ENCODE assay signal across 18 cellular contexts in the genomic region with DNA sequence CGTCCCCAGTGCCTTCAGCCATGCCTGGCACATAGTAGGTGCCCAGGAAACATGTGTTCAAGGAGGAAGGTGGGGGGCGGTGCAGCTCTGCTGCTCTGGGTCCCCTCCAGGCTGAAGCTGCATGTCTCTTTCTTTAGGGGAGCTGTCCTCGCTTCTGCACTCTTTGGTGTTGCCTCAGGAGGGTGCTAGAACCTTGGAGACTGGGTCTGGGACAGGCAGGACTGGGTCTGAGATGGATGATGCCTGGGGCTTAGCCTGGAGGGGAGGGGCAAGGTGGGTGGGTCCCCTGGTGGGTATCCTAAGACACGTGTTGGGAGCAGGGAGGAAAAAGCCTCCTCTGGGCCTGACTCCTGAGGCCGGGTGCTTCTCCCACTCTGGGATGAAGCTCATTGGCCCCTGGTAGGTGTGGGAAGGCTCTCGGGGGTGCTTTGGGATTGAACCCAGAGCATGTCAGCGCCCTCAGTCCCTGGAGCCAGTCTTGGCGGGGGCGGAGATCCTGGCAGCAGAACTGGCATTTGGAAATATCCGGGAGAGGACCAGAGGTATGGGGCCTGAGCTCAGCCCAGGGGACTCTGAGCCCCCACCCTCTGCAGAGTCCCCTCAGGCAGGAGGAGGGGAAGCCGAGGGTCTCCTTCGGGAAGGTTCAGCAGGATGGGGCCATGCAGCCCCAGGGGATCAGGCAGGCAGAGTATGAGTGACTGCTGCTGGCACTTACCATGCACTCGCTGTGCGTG. TPM values are rescaled to one million over a fixed set of nuclear protein-coding genes. Genes with fewer than 3 reads are reported as not detected.
DNase-seq lines count a peak whose midpoint lies in the region; ATAC-seq and TF ChIP-seq lines count a peak whose summit lies in the region.
"Had no signal": no experiment of that assay in that cellular context is flagged by ENCODE, and none has a peak within 500 bp of the region (broad histone marks: within the 10 kb centered on the region; RNA-seq: fewer than 3 reads in every experiment).

No MANE protein-coding gene starts in this region.

- POLR2A ChIA-PET in activated CD4-positive, alpha-beta T cell treated with anti-CD3 and anti-CD28 coated beads for 36 hours (lab: Charles Lee) = no interaction called here

- CTCF ChIA-PET in activated CD4-positive, alpha-beta T cell treated with anti-CD3 and anti-CD28 coated beads for 36 hours (lab: Charles Lee) = interaction anchor here (0.7 kb wide), 1 partner anchor 32 kb away, joined by 3 read pairs; no protein-coding TSS in a partner anchor

- no peaks in the 10 kb centered on the region for H3K9me3 Mint-ChIP-seq in activated CD4-positive, alpha-beta T cell treated with anti-CD3 and anti-CD28 coated beads for 36 hours (ENCODE audit: low read depth)
- no peaks in the 10 kb centered on the region for H3K9me3 Mint-ChIP-seq in stimulated activated naive CD8-positive, alpha-beta T cell treated with anti-CD3 and anti-CD28 coated beads, Interleukin-15, amount 100 ng/mL, for 72 hours
- H3K9me3 Mint-ChIP-seq: activated T-cell treated with anti-CD3 and anti-CD28 coated beads, Interleukin-2, amount 50 U/mL, for 4 hours had no signal

- H3K27me3 ChIP-seq in left ventricle myocardium inferior (ENCODE audit: low read depth) = peaks cover 43% of the 10 kb centered on the region
- H3K27me3 ChIP-seq: ascending aorta had no signal

- H3K27ac ChIP-seq in left ventricle myocardium inferior (replicated peaks) = no peak overlapping the region
- H3K27ac ChIP-seq: ascending aorta had no signal

- H3K27ac Mint-ChIP-seq in activated CD4-positive, alpha-beta T cell treated with anti-CD3 and anti-CD28 coated beads for 36 hours = no peak overlapping the region
- no peak overlapping the region for H3K27ac Mint-ChIP-seq in stimulated activated naive CD8-positive, alpha-beta T cell treated with anti-CD3 and anti-CD28 coated beads, Interleukin-15, amount 100 ng/mL, for 72 hours

- H3K9me3 ChIP-seq in left ventricle myocardium inferior (replicated peaks) = no peaks in the 10 kb centered on the region
- H3K9me3 ChIP-seq: ascending aorta had no signal

- TF ChIP-seq CTCF in epithelial cell of esophagus (IDR thresholded peaks at IDR 0.05; ENCODE audit: insufficient read depth, low read depth, low read length, missing control alignments) (peak; percentile 7), left ventricle myocardium inferior (IDR thresholded peaks at IDR 0.05; ENCODE audit: borderline replicate concordance) (no peak)

- H3K36me3 Mint-ChIP-seq in activated CD4-positive, alpha-beta T cell treated with anti-CD3 and anti-CD28 coated beads for 36 hours (ENCODE audit: low read depth) = no peaks in the 10 kb centered on the region

- peaks cover 16% of the 10 kb centered on the region for H3K4me1 Mint-ChIP-seq in activated CD4-positive, alpha-beta T cell treated with anti-CD3 and anti-CD28 coated beads for 36 hours
- peaks cover 21% of the 10 kb centered on the region for H3K4me1 Mint-ChIP-seq in stimulated activated naive CD8-positive, alpha-beta T cell treated with anti-CD3 and anti-CD28 coated beads, Interleukin-15, amount 100 ng/mL, for 72 hours

- no peaks in the 10 kb centered on the region for H3K36me3 ChIP-seq in left ventricle myocardium inferior
- H3K36me3 ChIP-seq: ascending aorta had no signal

- peak; percentile 21 for DNase-seq in activated CD4-positive, alpha-beta T cell treated with anti-CD3 and anti-CD28 coated beads for 36 hours
- no peak for DNase-seq in activated CD4-positive, alpha-beta T cell treated with anti-CD3 and anti-CD28 coated beads for 4 hours
- peak; percentile 21 for DNase-seq in NCI-H69 (lab: John Stamatoyannopoulos, UW)
- no peak for DNase-seq in epithelial cell of esophagus (ENCODE audit: low read depth)
- DNase-seq in stimulated activated naive CD8-positive, alpha-beta T cell treated with anti-CD3 and anti-CD28 coated beads, Interleukin-15, amount 100 ng/mL, for 72 hours = no peak
- DNase-seq in left colon = no peak
- no peak for DNase-seq in left ventricle myocardium inferior
- DNase-seq: activated T-cell treated with anti-CD3 and anti-CD28 coated beads, Interleukin-2, amount 50 U/mL, for 4 hours; effector CD8-positive, alpha-beta T cell; kidney glomerular epithelial cell; NCI-H1436 treated with DMSO at 0.1 percent for 48 hours; NCI-H748 treated with DMSO at 0.1 percent for 48 hours; stimulated activated CD4-positive, alpha-beta T cell treated with anti-CD3 and anti-CD28 coated beads, Interleukin-2, amount 100 ng/mL, for 24 hours had no signal

- H3K4me1 ChIP-seq in left ventricle myocardium inferior = no peaks in the 10 kb centered on the region
- H3K4me1 ChIP-seq: ascending aorta had no signal

- no peak for ATAC-seq in activated CD4-positive, alpha-beta T cell treated with anti-CD3 and anti-CD28 coated beads for 36 hours
- ATAC-seq in stimulated activated naive CD8-positive, alpha-beta T cell treated with anti-CD3 and anti-CD28 coated beads, Interleukin-15, amount 100 ng/mL, for 72 hours = peak; percentile 56
- ATAC-seq in GM21367 (IDR thresholded peaks at IDR 0.05; ENCODE audit: unreplicated experiment) (no peak), left colon (no peak)
- ATAC-seq: activated T-cell treated with anti-CD3 and anti-CD28 coated beads, Interleukin-2, amount 50 U/mL, for 4 hours had no signal

- H3K4me3 ChIP-seq in epithelial cell of esophagus (ENCODE audit: low read length) = no peak overlapping the region
- H3K4me3 ChIP-seq in left ventricle myocardium inferior = no peak overlapping the region
- H3K4me3 ChIP-seq: ascending aorta had no signal

- H3K27me3 Mint-ChIP-seq in activated CD4-positive, alpha-beta T cell treated with anti-CD3 and anti-CD28 coated beads for 36 hours = peaks cover 12% of the 10 kb centered on the region
- H3K27me3 Mint-ChIP-seq in stimulated activated naive CD8-positive, alpha-beta T cell treated with anti-CD3 and anti-CD28 coated beads, Interleukin-15, amount 100 ng/mL, for 72 hours = peaks cover 51% of the 10 kb centered on the region

- no peak overlapping the region for H3K4me3 Mint-ChIP-seq in activated CD4-positive, alpha-beta T cell treated with anti-CD3 and anti-CD28 coated beads for 36 hours
- H3K4me3 Mint-ChIP-seq in stimulated activated naive CD8-positive, alpha-beta T cell treated with anti-CD3 and anti-CD28 coated beads, Interleukin-15, amount 100 ng/mL, for 72 hours = no peak overlapping the region
- H3K4me3 Mint-ChIP-seq: activated T-cell treated with anti-CD3 and anti-CD28 coated beads, Interleukin-2, amount 50 U/mL, for 4 hours had no signal

- intact Hi-C loops in activated CD4-positive, alpha-beta T cell treated with anti-CD3 and anti-CD28 coated beads for 36 hours (cut with DNase I, micrococcal nuclease) = no loop called here
- intact Hi-C loops in left colon (cut with DNase I, micrococcal nuclease) = no loop called here
- intact Hi-C loops in left ventricle myocardium inferior (cut with micrococcal nuclease) = no loop called here

RNA-seq across cellular contexts. Expression of a gene that starts 6.7 kb away (rescaled TPM):
- total RNA-seq in activated CD4-positive, alpha-beta T cell treated with anti-CD3 and anti-CD28 coated beads for 36 hours = 100 to 1,000 TPM; 376 to 463 TPM
- total RNA-seq in left colon (100 to 1,000 TPM; 323 to 390 TPM), left ventricle myocardium inferior (313 TPM)

RNA-seq across cellular contexts. Expression of a gene that starts 29.8 kb away (rescaled TPM):
- total RNA-seq in activated CD4-positive, alpha-beta T cell treated with anti-CD3 and anti-CD28 coated beads for 36 hours = 100 to 1,000 TPM; 253 to 287 TPM
- total RNA-seq in left colon (100 to 1,000 TPM; 292 to 377 TPM), left ventricle myocardium inferior (640 TPM)

RNA-seq across cellular contexts. Expression of a gene that starts 52.8 kb away (rescaled TPM):
- 10 to 100 TPM; 17.0 to 23.4 TPM for total RNA-seq in activated CD4-positive, alpha-beta T cell treated with anti-CD3 and anti-CD28 coated beads for 36 hours
- 10 to 100 TPM; 28.8 to 49.8 TPM for total RNA-seq in left colon
- total RNA-seq in left ventricle myocardium inferior = 102 TPM

RNA-seq across cellular contexts. Expression of a gene that starts 53.7 kb away (rescaled TPM):
- total RNA-seq in activated CD4-positive, alpha-beta T cell treated with anti-CD3 and anti-CD28 coated beads for 36 hours = not detected
- total RNA-seq in left colon (not detected), left ventricle myocardium inferior (not detected)
- total RNA-seq: activated T-cell treated with anti-CD3 and anti-CD28 coated beads, Interleukin-2, amount 50 U/mL, for 4 hours; ascending aorta; HT1080; SK-MEL-5; urinary bladder had no signal

Comparison
In these comparisons a context has a peak if more than half of its experiments do, and no peak if none do; other contexts are left out.
1. DNase-seq: peak in activated CD4-positive, alpha-beta T cell treated with anti-CD3 and anti-CD28 coated beads for 36 hours (single experiment) and NCI-H69 (single experiment); none in activated CD4-positive, alpha-beta T cell treated with anti-CD3 and anti-CD28 coated beads for 4 hours (0 of 2), epithelial cell of esophagus (single experiment), stimulated activated naive CD8-positive, alpha-beta T cell treated with anti-CD3 and anti-CD28 coated beads, Interleukin-15, amount 100 ng/mL, for 72 hours (0 of 2), left colon (0 of 2) and left ventricle myocardium inferior (single experiment).